ENCODE assay signal across 19 cellular contexts in the genomic region with DNA sequence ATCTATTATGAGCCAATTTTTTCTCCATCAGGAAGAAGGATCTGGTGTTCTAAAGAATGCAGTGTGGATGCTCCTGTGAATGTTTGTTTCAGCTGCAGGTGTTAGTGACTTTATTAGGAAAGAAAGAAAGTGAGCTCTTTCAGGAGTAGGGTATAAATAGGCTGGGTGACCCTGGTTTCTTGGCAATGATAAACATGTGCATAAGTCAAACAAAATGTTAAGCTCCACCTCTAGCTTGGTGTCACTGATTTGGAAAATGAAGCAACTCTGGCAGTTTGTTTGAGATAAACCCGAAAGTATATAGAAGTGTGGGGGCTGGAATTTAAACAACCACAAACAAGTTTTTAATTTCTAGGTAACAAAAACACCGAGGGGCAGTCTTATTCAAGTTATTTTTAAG.
"Had no signal": no experiment of that assay in that cellular context is flagged by ENCODE, and none has a peak within 500 bp of the region (broad histone marks: within the 10 kb centered on the region; RNA-seq: fewer than 3 reads in every experiment).

No MANE protein-coding gene starts in this region.

- ATAC-seq: activated naive CD4-positive, alpha-beta T cell treated with anti-CD3 and anti-CD28 coated beads, Interleukin-2, amount 50 U/mL, for 72 hours; activated naive CD8-positive, alpha-beta T cell treated with anti-CD3 and anti-CD28 coated beads, Interleukin-2, amount 50 U/mL, for 24 hours; activated T-cell treated with anti-CD3 and anti-CD28 coated beads, Interleukin-2, amount 50 U/mL, for 4 hours; T-cell had no signal

- DNase-seq: activated CD4-positive, alpha-beta memory T cell treated with anti-CD3 and anti-CD28 coated beads for 36 hours; activated CD4-positive, alpha-beta T cell treated with anti-CD3 and anti-CD28 coated beads, Interleukin-2, amount 10 ng/mL, durations not matched to agents 7 days and 5 days; activated CD4-positive, CD25-positive, alpha-beta regulatory T cell; activated CD8-positive, alpha-beta memory T cell treated with anti-CD3 and anti-CD28 coated beads for 24 hours; activated effector memory CD4-positive, alpha-beta T cell treated with anti-CD3 and anti-CD28 coated beads, Interleukin-2, amount 50 U/mL, for 16 hours; activated naive CD4-positive, alpha-beta T cell treated with Interleukin-2 at 50 U/mL for 16 hours; activated naive CD8-positive, alpha-beta T cell treated with anti-CD3 and anti-CD28 coated beads, Interleukin-2, amount 50 U/mL, for 24 hours; activated T-cell treated with anti-CD3 and anti-CD28 coated beads, Interleukin-2, amount 50 U/mL, for 4 hours; amniotic stem cell; NCI-H1105 treated with DMSO at 0.1 percent for 48 hours; NCI-H187; NCI-H510A treated with DMSO at 0.1 percent for 48 hours; PC-9; T-cell had no signal

- H3K36me3 Mint-ChIP-seq: activated CD4-positive, alpha-beta memory T cell treated with anti-CD3 and anti-CD28 coated beads for 36 hours; activated naive CD4-positive, alpha-beta T cell treated with anti-CD3 and anti-CD28 coated beads, Interleukin-2, amount 50 U/mL, for 72 hours; brain; T-cell had no signal

- H3K27ac ChIP-seq: ascending aorta, PC-9, SK-N-MC, VCaP had no signal

- H3K27me3 ChIP-seq: ascending aorta had no signal

- H3K4me3 ChIP-seq: ascending aorta, PC-9, SK-N-MC had no signal

- H3K27me3 Mint-ChIP-seq: activated CD4-positive, alpha-beta memory T cell treated with anti-CD3 and anti-CD28 coated beads for 36 hours; activated CD4-positive, alpha-beta T cell treated with anti-CD3 and anti-CD28 coated beads, Interleukin-2, amount 10 ng/mL, durations not matched to agents 7 days and 5 days; activated naive CD8-positive, alpha-beta T cell treated with anti-CD3 and anti-CD28 coated beads, Interleukin-2, amount 50 U/mL, for 24 hours had no signal

- H3K36me3 ChIP-seq: ascending aorta had no signal

- H3K4me2 ChIP-seq: PC-9 had no signal

- H3K4me3 Mint-ChIP-seq: activated CD4-positive, alpha-beta memory T cell treated with anti-CD3 and anti-CD28 coated beads for 36 hours; activated CD4-positive, alpha-beta T cell treated with anti-CD3 and anti-CD28 coated beads, Interleukin-2, amount 10 ng/mL, durations not matched to agents 7 days and 5 days; activated naive CD8-positive, alpha-beta T cell treated with anti-CD3 and anti-CD28 coated beads, Interleukin-2, amount 50 U/mL, for 24 hours; activated T-cell treated with anti-CD3 and anti-CD28 coated beads, Interleukin-2, amount 50 U/mL, for 4 hours; brain; T-cell had no signal

- H3K4me1 Mint-ChIP-seq: activated CD4-positive, alpha-beta T cell treated with anti-CD3 and anti-CD28 coated beads, Interleukin-2, amount 10 ng/mL, durations not matched to agents 7 days and 5 days; activated naive CD8-positive, alpha-beta T cell treated with anti-CD3 and anti-CD28 coated beads, Interleukin-2, amount 50 U/mL, for 24 hours; T-cell had no signal

- H2AFZ ChIP-seq: PC-9 had no signal

- H3K4me1 ChIP-seq: ascending aorta had no signal

- H3K9me3 ChIP-seq: ascending aorta had no signal

- H3K27ac Mint-ChIP-seq: activated CD4-positive, alpha-beta memory T cell treated with anti-CD3 and anti-CD28 coated beads for 36 hours; activated CD4-positive, alpha-beta T cell treated with anti-CD3 and anti-CD28 coated beads, Interleukin-2, amount 10 ng/mL, durations not matched to agents 7 days and 5 days; activated naive CD4-positive, alpha-beta T cell treated with anti-CD3 and anti-CD28 coated beads, Interleukin-2, amount 50 U/mL, for 72 hours; activated naive CD8-positive, alpha-beta T cell treated with anti-CD3 and anti-CD28 coated beads, Interleukin-2, amount 50 U/mL, for 24 hours; brain; T-cell had no signal
